Comparison of ENCODE assay signal across 17 cellular contexts in the genomic region with DNA sequence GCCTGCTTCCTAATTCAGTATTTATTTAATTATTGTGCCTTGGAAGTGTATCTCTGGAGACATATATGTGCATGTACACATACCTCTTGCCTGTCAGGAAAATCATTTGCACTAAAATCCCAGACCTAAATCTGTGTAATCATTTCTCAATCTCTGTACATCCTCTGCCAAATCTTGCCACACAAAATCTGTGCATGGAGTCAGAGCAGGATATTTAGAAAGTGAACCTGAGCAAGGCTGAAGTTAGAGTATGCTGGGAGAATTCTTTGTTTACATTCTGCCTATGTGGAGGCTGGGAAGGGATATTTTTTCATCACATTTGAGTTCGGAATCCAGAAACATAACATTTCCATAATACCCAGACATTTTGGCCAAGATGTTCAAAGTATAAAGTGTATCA. TPM values are rescaled to one million over a fixed set of nuclear protein-coding genes. Genes with fewer than 3 reads are reported as not detected.
DNase-seq lines count a peak whose midpoint lies in the region; ATAC-seq, FAIRE-seq and TF ChIP-seq lines count a peak whose summit lies in the region.
"Had no signal": no experiment of that assay in that cellular context is flagged by ENCODE, and none has a peak within 500 bp of the region (broad histone marks: within the 10 kb centered on the region; RNA-seq: fewer than 3 reads in every experiment).

No MANE protein-coding gene starts in this region.

- peak overlapping the region; percentile 15 for H3K27ac Mint-ChIP-seq in T-helper 2 cell treated with Interferon-gamma antibody and Interleukin-4, amounts not matched to agents 5 μg/mL and 100 μg/mL, for 36 hours
- H3K27ac Mint-ChIP-seq in IgD-negative memory B cell (peak overlapping the region in 2 of 3 donors; percentile 19 to 46), astrocyte (ENCODE audit: unreplicated experiment) (no peak overlapping the region), nephron (peak overlapping the region in 2 of 3 experiments; percentile 39 to 70)

- H3K4me1 Mint-ChIP-seq in T-helper 2 cell treated with Interferon-gamma antibody and Interleukin-4, amounts not matched to agents 5 μg/mL and 100 μg/mL, for 36 hours (ENCODE audit: low read depth), result peaks cover 67% of the 10 kb centered on the region
- H3K4me1 Mint-ChIP-seq in IgD-negative memory B cell (peaks cover 17 to 45% (median 29%) of the 10 kb centered on the region in 3 donors), astrocyte (ENCODE audit: low read depth, unreplicated experiment) (peaks cover 30% of the 10 kb centered on the region), nephron (peaks cover 41% of the 10 kb centered on the region)

- no peak for DNase-seq in T-helper 2 cell treated with Interferon-gamma antibody and Interleukin-4, amounts not matched to agents 5 μg/mL and 100 μg/mL, for 36 hours (ENCODE audit: low spot score)
- DNase-seq in T-helper 2 cell (no peak), astrocyte (ENCODE audit: low read depth) (no peak), tibial artery (no peak), erythroblast (lab: John Stamatoyannopoulos, UW) (no peak)
- DNase-seq: 8988T; activated effector memory CD4-positive, alpha-beta T cell treated with Interleukin-2 at 50 U/mL for 16 hours; caudate nucleus; DND-41; posterior cingulate gyrus; RPMI8226 had no signal

- no peak for TF ChIP-seq CTCF in astrocyte (IDR thresholded peaks at IDR 0.05; ENCODE audit: insufficient read depth, low read depth, low read length)
- TF ChIP-seq CTCF in nephron (IDR thresholded peaks at IDR 0.05; ENCODE audit: unreplicated experiment in 3 of 3), result no peak
- TF ChIP-seq CTCF in tibial artery (IDR thresholded peaks at IDR 0.05), result no peak

- no peak for TF ChIP-seq POLR2A in erythroblast (IDR thresholded peaks at IDR 0.05; ENCODE audit: low read length)

- peaks cover 25% of the 10 kb centered on the region for H4K20me1 ChIP-seq in astrocyte (ENCODE audit: insufficient read depth, low read length)

- no peak overlapping the region for H3K4me2 ChIP-seq in astrocyte (ENCODE audit: low read length)
- H3K4me2 ChIP-seq: smooth muscle cell had no signal

- H2AFZ ChIP-seq in astrocyte (ENCODE audit: low read depth, low read length), result no peak overlapping the region

- H3K36me3 ChIP-seq in astrocyte (ENCODE audit: insufficient read depth, low read length) (peaks cover 68% of the 10 kb centered on the region), tibial artery (peaks cover 66 to 81% (median 74%) of the 10 kb centered on the region in 3 donors)

- H3K27me3 ChIP-seq in astrocyte (ENCODE audit: insufficient read depth, low read length) (no peaks in the 10 kb centered on the region), tibial artery (no peaks in the 10 kb centered on the region)

- no peak overlapping the region for H3K4me3 ChIP-seq in astrocyte (ENCODE audit: insufficient read depth, low read depth, low read length)
- no peak overlapping the region for H3K4me3 ChIP-seq in tibial artery
- H3K4me3 ChIP-seq: smooth muscle cell had no signal

- ATAC-seq in GM21619 (IDR thresholded peaks at IDR 0.05; ENCODE audit: unreplicated experiment), result no peak

- peaks cover 86% of the 10 kb centered on the region for H3K79me2 ChIP-seq in astrocyte (ENCODE audit: insufficient read depth, low read length)

- intact Hi-C loops in tibial artery (cut with DNase I; ENCODE audit: low total_unique reads), result no loop called here

- no peak for FAIRE-seq in astrocyte (lab: Jason Lieb, UNC)
- FAIRE-seq: HTR-8/SVneo, islet of Langerhans had no signal

- H3K27me3 Mint-ChIP-seq in T-helper 2 cell treated with Interferon-gamma antibody and Interleukin-4, amounts not matched to agents 5 μg/mL and 100 μg/mL, for 36 hours (ENCODE audit: low read depth), result no peaks in the 10 kb centered on the region
- H3K27me3 Mint-ChIP-seq in IgD-negative memory B cell, result peaks cover 1% of the 10 kb centered on the region
- no peaks in the 10 kb centered on the region for H3K27me3 Mint-ChIP-seq in astrocyte (ENCODE audit: low read depth, unreplicated experiment)
- no peaks in the 10 kb centered on the region for H3K27me3 Mint-ChIP-seq in nephron (ENCODE audit: low read depth)

- no peaks in the 10 kb centered on the region for H3K9me3 Mint-ChIP-seq in T-helper 2 cell treated with Interferon-gamma antibody and Interleukin-4, amounts not matched to agents 5 μg/mL and 100 μg/mL, for 36 hours
- no peaks in the 10 kb centered on the region for H3K9me3 Mint-ChIP-seq in IgD-negative memory B cell
- H3K9me3 Mint-ChIP-seq in astrocyte (ENCODE audit: unreplicated experiment), result no peaks in the 10 kb centered on the region
- no peaks in the 10 kb centered on the region for H3K9me3 Mint-ChIP-seq in nephron

- H3K9ac ChIP-seq in astrocyte (ENCODE audit: low read length), result no peak overlapping the region

- H3K27ac ChIP-seq in astrocyte (ENCODE audit: low read depth, low read length) (peak overlapping the region; percentile 3), tibial artery (no peak overlapping the region)

- H3K4me3 Mint-ChIP-seq in T-helper 2 cell treated with Interferon-gamma antibody and Interleukin-4, amounts not matched to agents 5 μg/mL and 100 μg/mL, for 36 hours, result no peak overlapping the region
- H3K4me3 Mint-ChIP-seq in IgD-negative memory B cell (no peak overlapping the region), astrocyte (ENCODE audit: unreplicated experiment) (no peak overlapping the region), nephron (no peak overlapping the region)

- H3K9me3 ChIP-seq in astrocyte (ENCODE audit: insufficient read depth, low read depth, low read length) (no peaks in the 10 kb centered on the region), tibial artery (no peaks in the 10 kb centered on the region)

- H3K36me3 Mint-ChIP-seq in T-helper 2 cell treated with Interferon-gamma antibody and Interleukin-4, amounts not matched to agents 5 μg/mL and 100 μg/mL, for 36 hours (ENCODE audit: low read depth), result peaks cover 88% of the 10 kb centered on the region
- H3K36me3 Mint-ChIP-seq in IgD-negative memory B cell (peaks cover 6% of the 10 kb centered on the region), astrocyte (ENCODE audit: low read depth, unreplicated experiment) (peaks cover 25% of the 10 kb centered on the region), nephron (ENCODE audit: low read depth) (peaks cover 90% of the 10 kb centered on the region)

- peaks cover 18% of the 10 kb centered on the region for H3K4me1 ChIP-seq in astrocyte (ENCODE audit: insufficient read depth, low read length)
- peaks cover 0 to 34% (median 13%) of the 10 kb centered on the region in 4 donors for H3K4me1 ChIP-seq in tibial artery

RNA-seq across cellular contexts. Expression of a gene that starts 9.3 kb away (rescaled TPM):
- 234 TPM for polyA plus RNA-seq in IgD-negative memory B cell
- total RNA-seq in astrocyte, result 237 and 249 TPM in 2 replicates

RNA-seq across cellular contexts. Expression of a gene that starts 36.8 kb away (rescaled TPM):
- 0.53 TPM for polyA plus RNA-seq in IgD-negative memory B cell
- total RNA-seq in astrocyte, result 17.9 and 20.1 TPM in 2 replicates

RNA-seq across cellular contexts. Expression of a gene that starts 36.9 kb away (rescaled TPM):
- 18.6 TPM for polyA plus RNA-seq in IgD-negative memory B cell
- total RNA-seq in astrocyte, result 17.0 and 17.3 TPM in 2 replicates
